ENCODE assay signal across 10 cellular contexts in the genomic region with DNA sequence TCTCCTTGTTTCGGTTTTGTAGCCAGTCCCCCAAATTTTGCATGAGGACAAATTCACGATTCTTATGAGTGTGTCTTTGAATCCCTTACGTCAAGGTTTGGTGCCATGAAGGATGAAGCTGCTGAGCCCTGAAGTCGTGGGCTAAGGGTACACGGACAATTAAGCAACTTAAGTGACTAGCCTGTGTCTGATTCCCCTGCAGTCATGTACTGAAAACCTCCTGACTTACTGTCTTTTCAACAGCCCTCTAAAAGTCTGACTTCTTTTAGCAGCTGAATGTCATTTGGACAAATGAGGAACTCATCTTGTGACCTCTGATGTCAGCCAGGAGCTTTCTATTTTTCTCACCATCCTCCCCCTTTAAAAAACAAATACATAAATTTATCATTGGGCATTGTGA. TPM values are rescaled to one million over a fixed set of nuclear protein-coding genes. Genes with fewer than 3 reads are reported as not detected.
DNase-seq lines count a peak whose midpoint lies in the region; ATAC-seq and TF ChIP-seq lines count a peak whose summit lies in the region.
"Had no signal": no experiment of that assay in that cellular context is flagged by ENCODE, and none has a peak within 500 bp of the region (broad histone marks: within the 10 kb centered on the region; RNA-seq: fewer than 3 reads in every experiment).

No MANE protein-coding gene starts in this region.

- intact Hi-C loops in heart left ventricle (cut with DNase I), result loop anchor here in 6 of 10 donors (5.0 to 10.0 kb wide), 4 partner anchors 36 to 249 kb away; no protein-coding TSS in a partner anchor
- intact Hi-C loops in cardiac septum (cut with DNase I), result loop anchor here (10.0 kb wide), 1 partner anchor 109 kb away; no protein-coding TSS in a partner anchor

- H3K36me3 Mint-ChIP-seq in activated naive CD8-positive, alpha-beta T cell treated with anti-CD3 and anti-CD28 coated beads for 36 hours, result peaks cover 4% of the 10 kb centered on the region
- H3K36me3 Mint-ChIP-seq in naive B cell (no peaks in the 10 kb centered on the region), type B pancreatic cell (no peaks in the 10 kb centered on the region)

- no peaks in the 10 kb centered on the region for H3K9me3 ChIP-seq in heart left ventricle
- H3K9me3 ChIP-seq: vagina had no signal

- ATAC-seq in heart left ventricle (peak in 2 of 4 donors; percentile 35 to 42), naive B cell (ENCODE audit: low read depth in 2 of 2) (peak; percentile 67), GM18907 (IDR thresholded peaks at IDR 0.05; ENCODE audit: unreplicated experiment) (no peak)

- H3K27ac Mint-ChIP-seq in activated naive CD8-positive, alpha-beta T cell treated with anti-CD3 and anti-CD28 coated beads for 36 hours, result peak overlapping the region; percentile 92
- H3K27ac Mint-ChIP-seq in naive B cell (peak overlapping the region; percentile 98 to 99 (median 99)), type B pancreatic cell (peak overlapping the region; percentile 86)

- no peaks in the 10 kb centered on the region for H3K27me3 Mint-ChIP-seq in activated naive CD8-positive, alpha-beta T cell treated with anti-CD3 and anti-CD28 coated beads for 36 hours
- H3K27me3 Mint-ChIP-seq in naive B cell, result no peaks in the 10 kb centered on the region
- H3K27me3 Mint-ChIP-seq in type B pancreatic cell, result no peaks in the 10 kb centered on the region

- no peaks in the 10 kb centered on the region for H3K27me3 ChIP-seq in heart left ventricle
- H3K27me3 ChIP-seq: vagina had no signal

- peaks cover 0 to 4% (median 0%) of the 10 kb centered on the region in 9 donors for H3K36me3 ChIP-seq in heart left ventricle
- H3K36me3 ChIP-seq: vagina had no signal

- H3K4me1 ChIP-seq in heart left ventricle, result peaks cover 0 to 69% (median 39%) of the 10 kb centered on the region in 12 donors

- H3K9me3 Mint-ChIP-seq in activated naive CD8-positive, alpha-beta T cell treated with anti-CD3 and anti-CD28 coated beads for 36 hours, result no peaks in the 10 kb centered on the region
- peaks cover 0 to 2% (median 0%) of the 10 kb centered on the region in 7 donors for H3K9me3 Mint-ChIP-seq in naive B cell
- peaks cover 4% of the 10 kb centered on the region for H3K9me3 Mint-ChIP-seq in type B pancreatic cell

- no peak for TF ChIP-seq POLR2A in heart left ventricle (IDR thresholded peaks at IDR 0.05)

- peak overlapping the region; percentile 43 for H3K4me3 Mint-ChIP-seq in activated naive CD8-positive, alpha-beta T cell treated with anti-CD3 and anti-CD28 coated beads for 36 hours
- H3K4me3 Mint-ChIP-seq in naive B cell (peak overlapping the region; percentile 67 to 82 (median 76)), type B pancreatic cell (peak overlapping the region; percentile 74)

- peaks cover 68% of the 10 kb centered on the region for H3K4me1 Mint-ChIP-seq in activated naive CD8-positive, alpha-beta T cell treated with anti-CD3 and anti-CD28 coated beads for 36 hours
- H3K4me1 Mint-ChIP-seq in naive B cell (peaks cover 47 to 61% (median 57%) of the 10 kb centered on the region in 3 donors), type B pancreatic cell (ENCODE audit: unreplicated experiment) (peaks cover 54% of the 10 kb centered on the region)

- H3K27ac ChIP-seq in heart left ventricle, result peak overlapping the region in 9 of 12 donors; percentile 18 to 78 (median 53)
- H3K27ac ChIP-seq: vagina had no signal

- DNase-seq in heart left ventricle (no peak), cardiac septum (ENCODE audit: low spot score) (no peak), naive B cell (peak; percentile 65), type B pancreatic cell (ENCODE audit: extremely low spot score, unreplicated experiment) (no peak), middle frontal gyrus (ENCODE audit: extremely low spot score, low spot score) (no peak), NCI-H345 treated with DMSO at 0.1 percent for 48 hours (lab: John Stamatoyannopoulos, UW; ENCODE audit: unreplicated experiment) (no peak)
- DNase-seq in activated naive CD8-positive, alpha-beta T cell treated with anti-CD3 and anti-CD28 coated beads for 36 hours, result no peak
- DNase-seq: NCI-H2227 treated with DMSO at 0.1 percent for 48 hours had no signal

- 67 to 82% (median 74%) methylated on average over 5 of the region's 5 CpGs for WGBS in heart left ventricle, 4 donors

- H3K4me3 ChIP-seq in heart left ventricle, result no peak overlapping the region
- H3K4me3 ChIP-seq: vagina had no signal

- TF ChIP-seq CTCF in heart left ventricle (IDR thresholded peaks at IDR 0.05) (no peak), type B pancreatic cell (conservative IDR thresholded peaks at IDR 0.05) (no peak)

RNA-seq across cellular contexts. Expression of a gene that starts 27.1 kb away (rescaled TPM):
- 10 to 100 TPM in 3 of 9 donors, 1 to 10 TPM in 6; 1.2 to 39.8 (median 6.7) TPM for total RNA-seq in heart left ventricle
- polyA plus RNA-seq in heart left ventricle, result 1 to 10 TPM; 1.8 to 9.6 TPM
- 6.5 TPM for total RNA-seq in cardiac septum
- not detected for total RNA-seq in activated naive CD8-positive, alpha-beta T cell treated with anti-CD3 and anti-CD28 coated beads for 36 hours
- not detected for polyA plus RNA-seq in naive B cell (ENCODE audit: low read depth in 6 of 6)
- total RNA-seq in type B pancreatic cell (ENCODE audit: low replicate concordance), result 2.3 TPM in 1 of 2 replicates, not detected in the other
- total RNA-seq: vagina had no signal

RNA-seq across cellular contexts. Expression of a gene that starts 50.5 kb away (rescaled TPM):
- total RNA-seq in heart left ventricle (10 to 100 TPM; 12.3 to 17.6 (median 14.1) TPM), cardiac septum (11.5 TPM), type B pancreatic cell (ENCODE audit: low replicate concordance) (36.0 and 37.3 TPM in 2 replicates)
- polyA plus RNA-seq in heart left ventricle (10 to 100 TPM; 15.7 to 22.9 TPM), naive B cell (ENCODE audit: low read depth in 6 of 6) (100 to 1,000 TPM in 1 of 6 donors, 10 to 100 TPM in 5; 70.8 to 127 (median 94.5) TPM)
- 10 to 100 TPM; 18.5 to 20.1 TPM for total RNA-seq in activated naive CD8-positive, alpha-beta T cell treated with anti-CD3 and anti-CD28 coated beads for 36 hours
